ENCODE assay signal across 8 cellular contexts in the genomic region with DNA sequence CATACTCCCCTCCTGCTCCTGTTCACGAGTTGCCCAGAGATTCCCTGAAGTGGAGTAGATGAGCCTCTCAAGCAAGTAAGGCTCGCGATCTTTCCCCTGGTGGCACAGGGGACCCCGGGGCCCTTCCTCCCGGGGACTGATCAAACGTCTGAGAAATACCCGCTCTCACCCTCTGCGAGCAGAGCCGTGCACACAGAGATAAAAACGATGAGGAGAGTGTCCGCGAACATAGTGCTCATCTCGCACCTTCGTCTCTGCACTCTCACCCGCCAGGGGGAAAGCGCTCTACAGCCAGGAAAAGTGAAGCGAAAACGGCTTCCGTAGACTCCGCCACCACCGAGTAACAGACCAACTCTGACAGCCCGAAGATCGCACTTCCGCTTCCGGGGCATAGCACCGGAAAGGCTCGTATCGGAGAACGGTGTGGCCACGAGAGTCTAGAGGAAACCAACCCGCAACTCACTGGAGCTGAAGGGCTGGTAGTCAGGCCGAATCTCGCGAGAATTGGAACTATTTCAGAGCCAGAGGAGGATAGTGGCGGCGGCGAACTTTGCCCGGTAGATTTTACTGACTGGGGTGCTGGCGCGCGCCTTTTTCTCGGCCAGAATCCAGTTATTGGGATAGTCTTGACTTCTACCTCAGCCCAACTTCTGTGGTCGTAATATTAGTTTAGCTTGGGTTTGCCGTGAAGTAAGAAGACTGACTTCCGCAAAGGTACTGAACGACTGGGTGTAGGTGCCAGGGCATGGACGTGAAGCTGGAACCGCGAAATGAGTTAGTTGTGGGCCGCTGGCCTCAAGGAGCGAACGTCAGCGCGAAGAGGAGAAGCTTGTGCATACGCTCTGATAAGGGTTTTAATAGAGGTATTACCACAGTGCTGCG. TPM values are rescaled to one million over a fixed set of nuclear protein-coding genes. Genes with fewer than 3 reads are reported as not detected.
DNase-seq lines count a peak whose midpoint lies in the region; ATAC-seq and TF ChIP-seq lines count a peak whose summit lies in the region.

A gene with protein sequence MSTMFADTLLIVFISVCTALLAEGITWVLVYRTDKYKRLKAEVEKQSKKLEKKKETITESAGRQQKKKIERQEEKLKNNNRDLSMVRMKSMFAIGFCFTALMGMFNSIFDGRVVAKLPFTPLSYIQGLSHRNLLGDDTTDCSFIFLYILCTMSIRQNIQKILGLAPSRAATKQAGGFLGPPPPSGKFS (minus strand): TSS at position 356 of the 882 bp plus-strand sequence. CDS start 117 bp downstream, at position 239.

- peak within 1 kb of the TSS; percentile 95 for H3K4me3 ChIP-seq in Jurkat, Clone E6-1 (ENCODE audit: low read length)
- H3K4me3 ChIP-seq in mucosa of rectum (ENCODE audit: low read length in 2 of 2), result peak within 1 kb of the TSS; percentile 92 to 93

- H3K27me3 ChIP-seq in mucosa of rectum (ENCODE audit: control insufficient read depth in 2 of 2, insufficient read depth in 2 of 2, low read length in 2 of 2), result no peaks in the 10 kb centered on the region

- H3K9ac ChIP-seq in mucosa of rectum (ENCODE audit: low read depth in 1 of 2, low read length in 2 of 2), result peak within 1 kb of the TSS; percentile 67 to 87

- H3K36me3 Mint-ChIP-seq in activated T-cell treated with anti-CD3 and anti-CD28 coated beads, Interleukin-2, amount 50 U/mL, for 24 hours (ENCODE audit: low read depth), result peaks cover 63% of the 10 kb centered on the region

- H3K4me3 Mint-ChIP-seq in activated T-cell treated with anti-CD3 and anti-CD28 coated beads, Interleukin-2, amount 50 U/mL, for 24 hours, result peak within 1 kb of the TSS; percentile 96

- DNase-seq in DMS53 treated with DMSO at 0.1 percent for 48 hours (lab: John Stamatoyannopoulos, UW; ENCODE audit: unreplicated experiment), result peak; percentile 97
- peak; percentile 98 for DNase-seq in Jurkat, Clone E6-1 (ENCODE audit: low read depth, low spot score)
- DNase-seq in activated T-cell treated with anti-CD3 and anti-CD28 coated beads, Interleukin-2, amount 50 U/mL, for 24 hours, result peak; percentile 90
- peak; percentile 97 to 98 for DNase-seq in erythroblast (lab: John Stamatoyannopoulos, UW)
- DNase-seq in stimulated activated CD8-positive, alpha-beta memory T cell treated with anti-CD3 and anti-CD28 coated beads, Interleukin-4, amount 100 ng/mL, for 48 hours, result peak; percentile 92

- no peaks in the 10 kb centered on the region for H3K9me3 ChIP-seq in mucosa of rectum (ENCODE audit: control insufficient read depth in 2 of 2, low read length in 2 of 2)

- no peaks in the 10 kb centered on the region for H3K27me3 Mint-ChIP-seq in activated T-cell treated with anti-CD3 and anti-CD28 coated beads, Interleukin-2, amount 50 U/mL, for 24 hours

- H3K9me3 Mint-ChIP-seq in activated T-cell treated with anti-CD3 and anti-CD28 coated beads, Interleukin-2, amount 50 U/mL, for 24 hours, result no peaks in the 10 kb centered on the region

- H3K4me1 ChIP-seq in mucosa of rectum (ENCODE audit: control insufficient read depth in 2 of 2, insufficient read depth in 2 of 2, low read length in 2 of 2), result peaks cover 12 to 17% of the 10 kb centered on the region in 2 donors

- peak; percentile 96 for TF ChIP-seq POLR2A in erythroblast (IDR thresholded peaks at IDR 0.05; ENCODE audit: low read length)

- peaks cover 55% of the 10 kb centered on the region for H3K4me1 Mint-ChIP-seq in activated T-cell treated with anti-CD3 and anti-CD28 coated beads, Interleukin-2, amount 50 U/mL, for 24 hours (ENCODE audit: low read depth)

- peak within 1 kb of the TSS; percentile 87 to 89 for H3K27ac ChIP-seq in mucosa of rectum (ENCODE audit: low read depth in 2 of 2, low read length in 2 of 2)

- peak; percentile 99 for ATAC-seq in GM21619 (IDR thresholded peaks at IDR 0.05; ENCODE audit: unreplicated experiment)

- peaks cover 10 to 21% of the 10 kb centered on the region in 2 donors for H3K36me3 ChIP-seq in mucosa of rectum (ENCODE audit: control insufficient read depth in 2 of 2, insufficient read depth in 2 of 2, low read length in 2 of 2)

- peak within 1 kb of the TSS; percentile 99 for H3K27ac Mint-ChIP-seq in activated T-cell treated with anti-CD3 and anti-CD28 coated beads, Interleukin-2, amount 50 U/mL, for 24 hours

TF ChIP-seq in PFSK-1, 5 proteins besides CTCF, POLR2A, EP300 and RAD21:
- peak; percentile 87 for TF ChIP-seq TAF1 (IDR thresholded peaks at IDR 0.05; ENCODE audit: borderline replicate concordance, insufficient read depth, low read length)
- peak; percentile 98 for TF ChIP-seq POLR2AphosphoS5 (IDR thresholded peaks at IDR 0.05; ENCODE audit: low read depth, low read length)
- peak; percentile 10 for TF ChIP-seq FOXP2 (optimal IDR thresholded peaks at IDR 0.05; ENCODE audit: borderline replicate concordance, extremely low read depth, extremely low read length, insufficient read depth)
- TF ChIP-seq, protein P1, sequence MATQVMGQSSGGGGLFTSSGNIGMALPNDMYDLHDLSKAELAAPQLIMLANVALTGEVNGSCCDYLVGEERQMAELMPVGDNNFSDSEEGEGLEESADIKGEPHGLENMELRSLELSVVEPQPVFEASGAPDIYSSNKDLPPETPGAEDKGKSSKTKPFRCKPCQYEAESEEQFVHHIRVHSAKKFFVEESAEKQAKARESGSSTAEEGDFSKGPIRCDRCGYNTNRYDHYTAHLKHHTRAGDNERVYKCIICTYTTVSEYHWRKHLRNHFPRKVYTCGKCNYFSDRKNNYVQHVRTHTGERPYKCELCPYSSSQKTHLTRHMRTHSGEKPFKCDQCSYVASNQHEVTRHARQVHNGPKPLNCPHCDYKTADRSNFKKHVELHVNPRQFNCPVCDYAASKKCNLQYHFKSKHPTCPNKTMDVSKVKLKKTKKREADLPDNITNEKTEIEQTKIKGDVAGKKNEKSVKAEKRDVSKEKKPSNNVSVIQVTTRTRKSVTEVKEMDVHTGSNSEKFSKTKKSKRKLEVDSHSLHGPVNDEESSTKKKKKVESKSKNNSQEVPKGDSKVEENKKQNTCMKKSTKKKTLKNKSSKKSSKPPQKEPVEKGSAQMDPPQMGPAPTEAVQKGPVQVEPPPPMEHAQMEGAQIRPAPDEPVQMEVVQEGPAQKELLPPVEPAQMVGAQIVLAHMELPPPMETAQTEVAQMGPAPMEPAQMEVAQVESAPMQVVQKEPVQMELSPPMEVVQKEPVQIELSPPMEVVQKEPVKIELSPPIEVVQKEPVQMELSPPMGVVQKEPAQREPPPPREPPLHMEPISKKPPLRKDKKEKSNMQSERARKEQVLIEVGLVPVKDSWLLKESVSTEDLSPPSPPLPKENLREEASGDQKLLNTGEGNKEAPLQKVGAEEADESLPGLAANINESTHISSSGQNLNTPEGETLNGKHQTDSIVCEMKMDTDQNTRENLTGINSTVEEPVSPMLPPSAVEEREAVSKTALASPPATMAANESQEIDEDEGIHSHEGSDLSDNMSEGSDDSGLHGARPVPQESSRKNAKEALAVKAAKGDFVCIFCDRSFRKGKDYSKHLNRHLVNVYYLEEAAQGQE (IDR thresholded peaks at IDR 0.05; ENCODE audit: insufficient read depth in 1 of 2, low read depth in 2 of 2, low read length in 2 of 2), result 0 out of 4 replicates have a peak, but pooled peaks of 1 of the 2 experiments have one; percentile 4
- TF ChIP-seq SIN3A (IDR thresholded peaks at IDR 0.05; ENCODE audit: borderline replicate concordance, insufficient read depth, low read length), result peak; percentile 86; the same call in 1 of the 2 replicates
TF ChIP-seq in PFSK-1: peak in this region for 5.

RNA-seq across cellular contexts. Expression of the gene that starts here (rescaled TPM):
- polyA plus RNA-seq in Jurkat, Clone E6-1 (2012; ENCODE audit: insufficient read depth, insufficient read length), result 114 TPM
- 54.0 TPM for polyA plus RNA-seq in PFSK-1 (2012; ENCODE audit: insufficient read length, low read depth)

Comparison
In these comparisons a context has a peak if more than half of its experiments do, and no peak if none do; other contexts are left out.
1. Peak in every context shown above with its lines: DNase-seq, ATAC-seq, H3K4me3 ChIP-seq and H3K27ac ChIP-seq.